In genomic region chr17:59851431-59852375, GRCh38 we compare ENCODE assay signal across 9 cellular contexts. TPM values are rescaled to one million over a fixed set of nuclear protein-coding genes. Genes with fewer than 3 reads are reported as not detected.
DNase-seq lines count a peak whose midpoint lies in the region; ATAC-seq and TF ChIP-seq lines count a peak whose summit lies in the region.
"Had no signal": no experiment of that assay in that cellular context is flagged by ENCODE, and none has a peak within 500 bp of the region (broad histone marks: within the 10 kb centered on the region; RNA-seq: fewer than 3 reads in every experiment).

No MANE protein-coding gene starts in this region.

- H3K27ac ChIP-seq in 22Rv1, result peak overlapping the region; percentile 64

- no peaks in the 10 kb centered on the region for H3K9me3 Mint-ChIP-seq in dendritic cell treated with granulocyte-macrophage colony-stimulating factor and Interleukin-4, amounts not matched to agents 40 ng/mL and 50 ng/mL, for 4 days

- DNase-seq in H4 (ENCODE audit: low spot score), result peak; percentile 99
- peak; percentile 41 for DNase-seq in myocyte (ENCODE audit: low read depth)
- DNase-seq in GM10248 (ENCODE audit: extremely low spot score), result no peak
- DNase-seq in NCI-H1092 (lab: John Stamatoyannopoulos, UW), result no peak
- no peak for DNase-seq in globus pallidus (ENCODE audit: low spot score)
- DNase-seq: NCI-H1105 treated with DMSO at 0.1 percent for 48 hours had no signal

- H3K27me3 Mint-ChIP-seq in dendritic cell treated with granulocyte-macrophage colony-stimulating factor and Interleukin-4, amounts not matched to agents 40 ng/mL and 50 ng/mL, for 4 days, result no peaks in the 10 kb centered on the region

- H3K36me3 Mint-ChIP-seq in dendritic cell treated with granulocyte-macrophage colony-stimulating factor and Interleukin-4, amounts not matched to agents 40 ng/mL and 50 ng/mL, for 4 days (ENCODE audit: low read depth), result no peaks in the 10 kb centered on the region

- CTCF ChIA-PET in GM10248 (lab: Yijun Ruan, JAX), result interaction anchor here (1.0 to 1.2 kb wide), 3 partner anchors 10 to 104 kb away, joined by 3 to 6 read pairs (median 3); no protein-coding TSS in a partner anchor

- no peak for ATAC-seq in GM21423 (IDR thresholded peaks at IDR 0.05; ENCODE audit: unreplicated experiment)

- intact Hi-C loops in dendritic cell treated with granulocyte-macrophage colony-stimulating factor and Interleukin-4, amounts not matched to agents 40 ng/mL and 50 ng/mL, for 4 days (cut with micrococcal nuclease), result no loop called here

- POLR2A ChIA-PET in GM10248 (lab: Yijun Ruan, JAX), result interaction anchor here (0.6 kb wide), 1 partner anchor 14 kb away, joined by 7 read pairs; no protein-coding TSS in a partner anchor

- peaks cover 86% of the 10 kb centered on the region for H3K4me1 Mint-ChIP-seq in dendritic cell treated with granulocyte-macrophage colony-stimulating factor and Interleukin-4, amounts not matched to agents 40 ng/mL and 50 ng/mL, for 4 days (ENCODE audit: low read depth)

- peak overlapping the region; percentile 53 for H3K27ac Mint-ChIP-seq in dendritic cell treated with granulocyte-macrophage colony-stimulating factor and Interleukin-4, amounts not matched to agents 40 ng/mL and 50 ng/mL, for 4 days

- H3K4me3 Mint-ChIP-seq in dendritic cell treated with granulocyte-macrophage colony-stimulating factor and Interleukin-4, amounts not matched to agents 40 ng/mL and 50 ng/mL, for 4 days, result no peak overlapping the region

- no peak for TF ChIP-seq CTCF in 22Rv1 (IDR thresholded peaks at IDR 0.05)
- no peak for TF ChIP-seq CTCF in GM10248 (IDR thresholded peaks at IDR 0.05; ENCODE audit: control extremely low read depth, extremely low read depth, low read depth, missing control alignments)

RNA-seq across cellular contexts. Expression of gene TUBD1, which starts 41.0 kb away (rescaled TPM):
- 6.7 and 11.9 TPM in 2 replicates for total RNA-seq in H4 (2014; rRNA removed; shearing (Covaris generic))
- total RNA-seq in myocyte, result 2.3 and 5.9 TPM in 2 replicates
- polyA plus RNA-seq in myocyte (2012), result 4.3 TPM

RNA-seq across cellular contexts. Expression of gene RPS6KB1, which starts 41.2 kb away (rescaled TPM):
- total RNA-seq in H4 (2014; rRNA removed; shearing (Covaris generic)), result 25.1 and 27.1 TPM in 2 replicates
- total RNA-seq in myocyte, result 24.8 and 26.2 TPM in 2 replicates
- polyA plus RNA-seq in myocyte (2012), result 11.6 TPM

Comparison
In these comparisons a context has a peak if more than half of its experiments do, and no peak if none do; other contexts are left out.
1. DNase-seq: peak in H4 (single experiment) and myocyte (single experiment); none in GM10248 (single experiment), NCI-H1092 (single experiment) and globus pallidus (single experiment).